Comparison of ENCODE assay signal across 31 cellular contexts in genomic region chr18:48490641-48491040, GRCh38. TPM values are rescaled to one million over a fixed set of nuclear protein-coding genes. Genes with fewer than 3 reads are reported as not detected.
DNase-seq lines count a peak whose midpoint lies in the region; ATAC-seq and TF ChIP-seq lines count a peak whose summit lies in the region.
"Had no signal": no experiment of that assay in that cellular context is flagged by ENCODE, and none has a peak within 500 bp of the region (broad histone marks: within the 10 kb centered on the region; RNA-seq: fewer than 3 reads in every experiment).

No MANE protein-coding gene starts in this region.

- H3K36me3 Mint-ChIP-seq in activated T-helper 1 cell treated with anti-CD3 and anti-CD28 coated beads, Interleukin-12 subunit alpha, Interleukin-12 subunit beta, Interleukin-2, Interleukin-4 antibody, amounts not matched to agents 30 ng/mL and 10 ng/mL and 1 ng/mL, durations not matched to agents 14 hours and 24 hours and 36 hours (ENCODE audit: low read depth): no peaks in the 10 kb centered on the region
- H3K36me3 Mint-ChIP-seq: activated naive CD4-positive, alpha-beta T cell treated with anti-CD3 and anti-CD28 coated beads, Interleukin-2, amount 10 ng/mL, durations not matched to agents 7 days and 5 days; immature natural killer cell; stimulated activated memory B cell treated with anti-CD40 and anti-IgM and Interleukin-4, amounts not matched to agents 10 μg/mL and 1 μg/mL and 100 μg/mL, for 72 hours; T-cell had no signal

- BruUV-seq in PC-9 (replicated peaks; lab: Mats Ljungman, UMichigan): no TSS peak

- no peak overlapping the region for H3K4me3 Mint-ChIP-seq in activated T-helper 1 cell treated with anti-CD3 and anti-CD28 coated beads, Interleukin-12 subunit alpha, Interleukin-12 subunit beta, Interleukin-2, Interleukin-4 antibody, amounts not matched to agents 30 ng/mL and 10 ng/mL and 1 ng/mL, durations not matched to agents 14 hours and 24 hours and 36 hours
- H3K4me3 Mint-ChIP-seq: activated B cell treated with CpG ODN at 0.5 μM for 24 hours; activated naive CD4-positive, alpha-beta T cell treated with anti-CD3 and anti-CD28 coated beads, Interleukin-2, amount 10 ng/mL, durations not matched to agents 7 days and 5 days; CD4-positive, alpha-beta T cell; dendritic cell treated with granulocyte-macrophage colony-stimulating factor and Interleukin-4, amounts not matched to agents 40 ng/mL and 50 ng/mL, for 4 days; immature natural killer cell; naive thymus-derived CD4-positive, alpha-beta T cell; stimulated activated memory B cell treated with anti-CD40 and anti-IgM and Interleukin-4, amounts not matched to agents 10 μg/mL and 1 μg/mL and 100 μg/mL, for 72 hours; T-cell had no signal

- H3K27me3 ChIP-seq in osteoblast (ENCODE audit: insufficient read depth, low read length) (no peaks in the 10 kb centered on the region), PC-9 (ENCODE audit: insufficient read depth, low read depth) (no peaks in the 10 kb centered on the region)
- H3K27me3 ChIP-seq: esophagus muscularis mucosa, ovary, suprapubic skin had no signal

- intact Hi-C loops in activated T-helper 1 cell treated with anti-CD3 and anti-CD28 coated beads, Interleukin-12 subunit alpha, Interleukin-12 subunit beta, Interleukin-2, Interleukin-4 antibody, amounts not matched to agents 30 ng/mL and 10 ng/mL and 1 ng/mL, durations not matched to agents 14 hours and 24 hours and 36 hours (cut with micrococcal nuclease): no loop called here
- intact Hi-C loops in PC-9 (cut with micrococcal nuclease; ENCODE audit: unreplicated experiment): loop anchor here (5.0 kb wide), 1 partner anchor 117 kb away; no protein-coding TSS in a partner anchor

- H4K20me1 ChIP-seq in osteoblast (ENCODE audit: insufficient read depth, low read length) (no peaks in the 10 kb centered on the region), PC-9 (ENCODE audit: insufficient read depth) (no peaks in the 10 kb centered on the region)

- ATAC-seq in HG03565 (IDR thresholded peaks at IDR 0.05; ENCODE audit: unreplicated experiment): no peak
- ATAC-seq: GM12878; naive thymus-derived CD4-positive, alpha-beta T cell; Panc1; stimulated activated memory B cell treated with anti-CD40 and anti-IgM and Interleukin-4, amounts not matched to agents 10 μg/mL and 1 μg/mL and 100 μg/mL, for 72 hours; T-cell had no signal

- DNase-seq in EH (ENCODE audit: low read depth): peak; percentile 71
- DNase-seq in activated T-helper 1 cell treated with anti-CD3 and anti-CD28 coated beads, Interleukin-12 subunit alpha, Interleukin-12 subunit beta, Interleukin-2, Interleukin-4 antibody, amounts not matched to agents 30 ng/mL and 10 ng/mL and 1 ng/mL, durations not matched to agents 14 hours and 24 hours and 36 hours (ENCODE audit: low spot score): no peak
- peak; percentile 47 for DNase-seq in fibroblast of villous mesenchyme (ENCODE audit: low read depth)
- no peak for DNase-seq in osteoblast (ENCODE audit: insufficient read length, low spot score, missing footprints)
- no peak for DNase-seq in NCI-H1092 treated with DMSO at 0.1 percent for 48 hours (lab: John Stamatoyannopoulos, UW)
- no peak for DNase-seq in PC-9
- no peak for DNase-seq in NCI-H2171 treated with DMSO at 0.1 percent for 48 hours (lab: John Stamatoyannopoulos, UW)
- DNase-seq: activated B cell treated with CpG ODN at 0.5 μM for 24 hours; activated naive CD4-positive, alpha-beta T cell treated with anti-CD3 and anti-CD28 coated beads, Interleukin-2, amount 10 ng/mL, durations not matched to agents 7 days and 5 days; amygdala; caudate nucleus; CD4-positive, alpha-beta T cell; hypothalamus; immature natural killer cell; Karpas-422; left ventricle myocardium superior; midbrain; naive thymus-derived CD4-positive, alpha-beta T cell; NCI-H1436 treated with DMSO at 0.1 percent for 48 hours; NCI-H524; ovary; SIG-M5; stimulated activated CD4-positive, alpha-beta T cell treated with anti-CD3 and anti-CD28 coated beads, Interleukin-4, amount 100 ng/mL, for 4 hours; T-cell had no signal

- H3K27me3 Mint-ChIP-seq in activated T-helper 1 cell treated with anti-CD3 and anti-CD28 coated beads, Interleukin-12 subunit alpha, Interleukin-12 subunit beta, Interleukin-2, Interleukin-4 antibody, amounts not matched to agents 30 ng/mL and 10 ng/mL and 1 ng/mL, durations not matched to agents 14 hours and 24 hours and 36 hours (ENCODE audit: insufficient read depth): peaks cover 4% of the 10 kb centered on the region

- H3K36me3 ChIP-seq in osteoblast (ENCODE audit: insufficient read depth, low read length): no peaks in the 10 kb centered on the region
- no peaks in the 10 kb centered on the region for H3K36me3 ChIP-seq in PC-9 (ENCODE audit: low read depth)
- H3K36me3 ChIP-seq: esophagus muscularis mucosa, ovary, suprapubic skin had no signal

- no peaks in the 10 kb centered on the region for H3K9me2 ChIP-seq in PC-9 (ENCODE audit: insufficient read depth)

- H3K4me1 ChIP-seq in osteoblast (ENCODE audit: insufficient read depth, low read length) (peaks cover 54% of the 10 kb centered on the region), PC-9 (replicated peaks; ENCODE audit: insufficient read depth) (peaks cover 54% of the 10 kb centered on the region)

- H3K4me1 Mint-ChIP-seq in activated T-helper 1 cell treated with anti-CD3 and anti-CD28 coated beads, Interleukin-12 subunit alpha, Interleukin-12 subunit beta, Interleukin-2, Interleukin-4 antibody, amounts not matched to agents 30 ng/mL and 10 ng/mL and 1 ng/mL, durations not matched to agents 14 hours and 24 hours and 36 hours (ENCODE audit: low read depth): no peaks in the 10 kb centered on the region
- H3K4me1 Mint-ChIP-seq: activated B cell treated with CpG ODN at 0.5 μM for 24 hours had no signal

- H3K4me3 ChIP-seq in fibroblast of villous mesenchyme (ENCODE audit: low read depth, low read length) (no peak overlapping the region), osteoblast (ENCODE audit: insufficient read depth, low read length) (no peak overlapping the region), PC-9 (no peak overlapping the region)
- H3K4me3 ChIP-seq: esophagus muscularis mucosa, GM12878, ovary, suprapubic skin had no signal

- CTCF ChIA-PET in PC-9 (lab: Charles Lee): no interaction called here

- H3K79me2 ChIP-seq in osteoblast (ENCODE audit: insufficient read depth, low read length): no peaks in the 10 kb centered on the region
- H3K79me2 ChIP-seq in PC-9 (ENCODE audit: low read depth): no peaks in the 10 kb centered on the region

- H3K9me3 ChIP-seq in osteoblast (ENCODE audit: low read depth, low read length) (no peaks in the 10 kb centered on the region), PC-9 (ENCODE audit: insufficient read depth, low read depth) (no peaks in the 10 kb centered on the region)
- H3K9me3 ChIP-seq: esophagus muscularis mucosa, ovary, suprapubic skin had no signal

- POLR2A ChIA-PET in PC-9 (lab: Charles Lee; ENCODE audit: unreplicated experiment): interaction anchor here (0.7 kb wide), 1 partner anchor 748 kb away, joined by 3 read pairs; no protein-coding TSS in a partner anchor

- H2AFZ ChIP-seq in osteoblast (ENCODE audit: low read length) (peak overlapping the region; percentile 38), PC-9 (no peak overlapping the region)

- H3K27ac Mint-ChIP-seq in activated T-helper 1 cell treated with anti-CD3 and anti-CD28 coated beads, Interleukin-12 subunit alpha, Interleukin-12 subunit beta, Interleukin-2, Interleukin-4 antibody, amounts not matched to agents 30 ng/mL and 10 ng/mL and 1 ng/mL, durations not matched to agents 14 hours and 24 hours and 36 hours: peak overlapping the region; percentile 14
- H3K27ac Mint-ChIP-seq: activated B cell treated with CpG ODN at 0.5 μM for 24 hours; activated naive CD4-positive, alpha-beta T cell treated with anti-CD3 and anti-CD28 coated beads, Interleukin-2, amount 10 ng/mL, durations not matched to agents 7 days and 5 days; CD4-positive, alpha-beta T cell; dendritic cell treated with granulocyte-macrophage colony-stimulating factor and Interleukin-4, amounts not matched to agents 40 ng/mL and 50 ng/mL, for 4 days; immature natural killer cell; naive thymus-derived CD4-positive, alpha-beta T cell; stimulated activated memory B cell treated with anti-CD40 and anti-IgM and Interleukin-4, amounts not matched to agents 10 μg/mL and 1 μg/mL and 100 μg/mL, for 72 hours; T-cell had no signal

- no peak for TF ChIP-seq CTCF in fibroblast of villous mesenchyme (IDR thresholded peaks at IDR 0.05; ENCODE audit: insufficient read depth, low read depth, low read length)
- no peak for TF ChIP-seq CTCF in osteoblast (IDR thresholded peaks at IDR 0.05; ENCODE audit: extremely low read depth, low read depth, low read length)
- no peak for TF ChIP-seq CTCF in PC-9 (conservative IDR thresholded peaks at IDR 0.05)

- peaks cover 32% of the 10 kb centered on the region; the same call in 1 of the 2 replicates for H3F3A ChIP-seq in PC-9 (ENCODE audit: insufficient read depth, low read depth)

- H3K9me3 Mint-ChIP-seq in activated T-helper 1 cell treated with anti-CD3 and anti-CD28 coated beads, Interleukin-12 subunit alpha, Interleukin-12 subunit beta, Interleukin-2, Interleukin-4 antibody, amounts not matched to agents 30 ng/mL and 10 ng/mL and 1 ng/mL, durations not matched to agents 14 hours and 24 hours and 36 hours: no peaks in the 10 kb centered on the region
- H3K9me3 Mint-ChIP-seq: activated B cell treated with CpG ODN at 0.5 μM for 24 hours; activated naive CD4-positive, alpha-beta T cell treated with anti-CD3 and anti-CD28 coated beads, Interleukin-2, amount 10 ng/mL, durations not matched to agents 7 days and 5 days; CD4-positive, alpha-beta T cell; dendritic cell treated with granulocyte-macrophage colony-stimulating factor and Interleukin-4, amounts not matched to agents 40 ng/mL and 50 ng/mL, for 4 days; immature natural killer cell; stimulated activated memory B cell treated with anti-CD40 and anti-IgM and Interleukin-4, amounts not matched to agents 10 μg/mL and 1 μg/mL and 100 μg/mL, for 72 hours; T-cell had no signal

- H3K27ac ChIP-seq in osteoblast (ENCODE audit: low read depth, low read length) (peak overlapping the region; percentile 43), PC-9 (no peak overlapping the region)
- H3K27ac ChIP-seq: esophagus muscularis mucosa, ovary, suprapubic skin had no signal

- peak overlapping the region; percentile 15 for H3K4me2 ChIP-seq in osteoblast (ENCODE audit: insufficient read depth, low read length)
- H3K4me2 ChIP-seq in PC-9: no peak overlapping the region

RNA-seq across cellular contexts. Expression of gene CTIF, which starts 48.2 kb away (rescaled TPM):
- 7.2 and 8.5 TPM in 2 replicates for total RNA-seq in activated T-helper 1 cell treated with anti-CD3 and anti-CD28 coated beads, Interleukin-12 subunit alpha, Interleukin-12 subunit beta, Interleukin-2, Interleukin-4 antibody, amounts not matched to agents 30 ng/mL and 10 ng/mL and 1 ng/mL, durations not matched to agents 14 hours and 24 hours and 36 hours
- 71.5 and 86.4 TPM in 2 replicates for total RNA-seq in fibroblast of villous mesenchyme
- 58.6 and 65.9 TPM in 2 replicates for total RNA-seq in osteoblast
- 17.0 and 26.2 TPM in 2 replicates for total RNA-seq in PC-9 (2021)

Comparison
In these comparisons a context has a peak if more than half of its experiments do, and no peak if none do; other contexts are left out.
1. DNase-seq: peak in EH (single experiment) and fibroblast of villous mesenchyme (single experiment); none in activated T-helper 1 cell treated with anti-CD3 and anti-CD28 coated beads, Interleukin-12 subunit alpha, Interleukin-12 subunit beta, Interleukin-2, Interleukin-4 antibody, amounts not matched to agents 30 ng/mL and 10 ng/mL and 1 ng/mL, durations not matched to agents 14 hours and 24 hours and 36 hours (single experiment), osteoblast (single experiment), NCI-H1092 treated with DMSO at 0.1 percent for 48 hours (single experiment), PC-9 (0 of 2) and NCI-H2171 treated with DMSO at 0.1 percent for 48 hours (single experiment).